1 cellular context compared by ENCODE assay signal in the genomic region with DNA sequence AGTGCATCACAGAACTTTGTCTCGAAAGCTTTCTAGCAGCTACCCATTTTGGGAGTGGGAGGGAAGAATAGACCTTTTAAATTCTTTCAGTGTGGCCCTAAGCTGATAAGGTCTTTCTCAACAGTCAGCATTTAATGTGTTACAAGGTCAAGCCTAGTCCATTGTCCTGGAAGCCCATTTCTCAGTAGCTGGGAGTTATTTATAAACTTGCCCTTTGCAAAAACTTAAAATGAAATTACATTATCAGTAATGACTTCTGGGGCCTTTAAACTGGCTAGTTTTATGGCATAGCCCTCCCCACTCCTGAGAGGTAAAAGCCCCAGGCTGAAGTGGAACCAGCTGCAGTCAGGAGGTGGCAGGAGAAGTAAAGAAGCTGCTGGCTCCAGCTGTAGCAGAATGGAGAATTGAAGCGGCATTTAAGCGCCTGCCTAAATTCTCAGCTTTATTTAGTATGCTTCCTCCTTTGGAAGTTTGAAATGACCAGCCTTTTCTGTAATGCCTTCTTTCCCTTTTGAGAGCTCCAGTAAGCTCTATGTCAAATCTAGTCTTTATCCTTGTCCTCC.
TF ChIP-seq lines count a peak whose summit lies in the region.

No MANE protein-coding gene starts in this region.

TF ChIP-seq in K562, 482 proteins besides CTCF, POLR2A, EP300 and RAD21 (continued from another document):
- TF ChIP-seq TAF15 (IDR thresholded peaks at IDR 0.05; ENCODE audit: low read depth, low read length), result no peak
- TF ChIP-seq ZNF75A (CRISPR knock-in tag; IDR thresholded peaks at IDR 0.05), result no peak
- TF ChIP-seq CHD7 (IDR thresholded peaks at IDR 0.05; ENCODE audit: low read depth, low read length), result no peak
- TF ChIP-seq DNMT1 (IDR thresholded peaks at IDR 0.05), result no peak
- TF ChIP-seq E2F1 (CRISPR knock-in tag; IDR thresholded peaks at IDR 0.05), result no peak
- no peak for TF ChIP-seq PTTG1 (tag; IDR thresholded peaks at IDR 0.05; ENCODE audit: low read depth)
- TF ChIP-seq ZNF239 (CRISPR knock-in tag; IDR thresholded peaks at IDR 0.05), result no peak
- TF ChIP-seq TSC22D4 (tag; IDR thresholded peaks at IDR 0.05), result no peak
- TF ChIP-seq TAL1 (IDR thresholded peaks at IDR 0.05), result peak; percentile 58; the same call in 1 of the 2 replicates
- TF ChIP-seq EWSR1 (IDR thresholded peaks at IDR 0.05; ENCODE audit: borderline replicate concordance, low read depth, partially characterized antibody), result no peak
- no peak for TF ChIP-seq CREB5 (CRISPR knock-in tag; IDR thresholded peaks at IDR 0.05)
- no peak for TF ChIP-seq ZNF12 (CRISPR knock-in tag; IDR thresholded peaks at IDR 0.05)
- no peak for TF ChIP-seq GTF2B (IDR thresholded peaks at IDR 0.05; ENCODE audit: extremely low read depth, insufficient read length)
- TF ChIP-seq ELF1 (tag; IDR thresholded peaks at IDR 0.05), result no peak
- TF ChIP-seq MBD2 (IDR thresholded peaks at IDR 0.05; ENCODE audit: borderline replicate concordance, low read depth), result no peak
- no peak for TF ChIP-seq ZNF197 (CRISPR knock-in tag; IDR thresholded peaks at IDR 0.05; ENCODE audit: low read depth)
- peak; percentile 40 for TF ChIP-seq MYNN (IDR thresholded peaks at IDR 0.05)
- TF ChIP-seq MYNN (CRISPR knock-in tag; IDR thresholded peaks at IDR 0.05), result no peak
- TF ChIP-seq CAMTA2 (CRISPR knock-in tag; conservative IDR thresholded peaks at IDR 0.05), result no peak
- TF ChIP-seq KLF16 (IDR thresholded peaks at IDR 0.05), result no peak; the same call in none of the 2 replicates
- TF ChIP-seq GTF2F1 (IDR thresholded peaks at IDR 0.05; ENCODE audit: low read depth, low read length), result no peak
- TF ChIP-seq ELF2 (CRISPR knock-in tag; IDR thresholded peaks at IDR 0.05), result no peak
- no peak for TF ChIP-seq ESRRB (CRISPR knock-in tag; IDR thresholded peaks at IDR 0.05; ENCODE audit: borderline replicate concordance)
- no peak for TF ChIP-seq CBX8 (IDR thresholded peaks at IDR 0.05; ENCODE audit: borderline replicate concordance, extremely low read depth, low read depth, low read length, poor library complexity, severe bottlenecking)
- peak; percentile 82 for TF ChIP-seq SMARCA4 (IDR thresholded peaks at IDR 0.05)
- no peak for TF ChIP-seq ZNF707 (CRISPR knock-in tag; conservative IDR thresholded peaks at IDR 0.05)
- TF ChIP-seq HDAC2 (IDR thresholded peaks at IDR 0.05), result peak; percentile 80
- TF ChIP-seq RNF2 (IDR thresholded peaks at IDR 0.05), result peak; percentile 53
- no peak for TF ChIP-seq ZNF589 (CRISPR knock-in tag; IDR thresholded peaks at IDR 0.05; ENCODE audit: low read depth)
- TF ChIP-seq SREBF2 (CRISPR knock-in tag; IDR thresholded peaks at IDR 0.05), result no peak
- no peak for TF ChIP-seq ZNF253 (CRISPR knock-in tag; conservative IDR thresholded peaks at IDR 0.05)
- no peak for TF ChIP-seq ZFP30 (CRISPR knock-in tag; IDR thresholded peaks at IDR 0.05; ENCODE audit: borderline replicate concordance)
- TF ChIP-seq BMI1 (IDR thresholded peaks at IDR 0.05; ENCODE audit: low read length), result no peak
- TF ChIP-seq ZNF175 (CRISPR knock-in tag; IDR thresholded peaks at IDR 0.05; ENCODE audit: low read depth), result no peak
- no peak for TF ChIP-seq ZBTB17 (CRISPR knock-in tag; IDR thresholded peaks at IDR 0.05)
- peak; percentile 84 for TF ChIP-seq NCOR1 (IDR thresholded peaks at IDR 0.05)
- TF ChIP-seq ZNF140 (CRISPR knock-in tag; IDR thresholded peaks at IDR 0.05), result no peak
- TF ChIP-seq STAT5A (IDR thresholded peaks at IDR 0.05; ENCODE audit: borderline replicate concordance, low read length), result peak; percentile 71
